Comparison of ENCODE assay signal across 1 cellular context in the genomic region with DNA sequence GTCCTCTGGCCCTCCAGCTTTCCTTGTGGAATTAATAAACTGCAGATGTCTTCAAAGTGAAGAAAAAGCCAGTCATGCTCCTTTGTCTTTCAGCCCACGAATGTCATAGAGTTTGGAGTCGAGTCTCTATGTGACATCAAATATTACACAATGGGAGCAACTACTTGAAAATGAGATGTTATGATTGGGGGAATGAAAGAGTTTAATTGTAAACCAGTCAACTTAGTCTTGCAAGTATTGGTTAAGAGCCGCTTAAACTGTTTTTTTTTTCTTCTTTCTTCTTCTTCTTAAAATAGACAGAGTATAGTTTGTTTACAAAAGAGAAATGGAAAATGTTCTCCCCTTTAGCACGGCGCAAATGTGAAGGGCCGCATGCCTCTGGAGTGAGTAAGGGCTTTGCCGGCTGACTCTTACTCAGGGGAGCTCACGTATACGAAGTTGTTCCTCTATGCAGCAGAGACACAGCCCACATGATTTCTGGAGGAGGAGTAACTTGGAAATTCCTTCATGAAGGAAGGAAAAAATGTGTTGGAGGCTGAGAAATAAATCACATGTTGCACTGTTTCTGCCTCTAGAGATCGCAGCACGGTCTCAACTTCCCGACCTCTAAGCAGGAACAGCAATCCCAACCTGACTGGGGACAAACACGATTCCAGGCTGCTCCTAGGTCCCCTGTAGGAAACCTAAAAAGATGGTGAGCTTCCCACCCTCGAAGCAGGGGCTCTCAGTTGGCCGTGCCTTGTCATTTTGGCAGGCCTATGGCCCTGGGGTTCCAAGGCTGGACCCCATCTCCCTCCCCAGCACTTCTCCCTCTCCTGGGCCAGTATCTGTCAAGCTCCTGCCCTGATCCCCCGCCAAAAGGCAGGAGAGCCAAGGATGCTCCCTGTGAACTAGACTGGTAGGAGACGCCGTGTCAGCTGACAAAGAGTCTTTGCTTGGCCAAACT.
A peak's percentile ranks its signal among the peaks of the same experiment; 100 is the strongest.
TF ChIP-seq lines count a peak whose summit lies in the region.

No MANE protein-coding gene starts in this region.

TF ChIP-seq in HepG2, 621 proteins besides CTCF, POLR2A, EP300 and RAD21 (continues in another document):
- TF ChIP-seq ZNF331 (CRISPR knock-in tag; IDR thresholded peaks at IDR 0.05), result 0 out of 2 replicates have a peak, but pooled peaks have one; percentile 43
- no peak for TF ChIP-seq ARNT (IDR thresholded peaks at IDR 0.05)
- TF ChIP-seq BHLHE40 (IDR thresholded peaks at IDR 0.05; ENCODE audit: low read length), result peak; percentile 71
- TF ChIP-seq ERF (CRISPR knock-in tag; IDR thresholded peaks at IDR 0.05), result 0 out of 2 replicates have a peak, but pooled peaks have one; percentile 28
- TF ChIP-seq, protein P1, sequence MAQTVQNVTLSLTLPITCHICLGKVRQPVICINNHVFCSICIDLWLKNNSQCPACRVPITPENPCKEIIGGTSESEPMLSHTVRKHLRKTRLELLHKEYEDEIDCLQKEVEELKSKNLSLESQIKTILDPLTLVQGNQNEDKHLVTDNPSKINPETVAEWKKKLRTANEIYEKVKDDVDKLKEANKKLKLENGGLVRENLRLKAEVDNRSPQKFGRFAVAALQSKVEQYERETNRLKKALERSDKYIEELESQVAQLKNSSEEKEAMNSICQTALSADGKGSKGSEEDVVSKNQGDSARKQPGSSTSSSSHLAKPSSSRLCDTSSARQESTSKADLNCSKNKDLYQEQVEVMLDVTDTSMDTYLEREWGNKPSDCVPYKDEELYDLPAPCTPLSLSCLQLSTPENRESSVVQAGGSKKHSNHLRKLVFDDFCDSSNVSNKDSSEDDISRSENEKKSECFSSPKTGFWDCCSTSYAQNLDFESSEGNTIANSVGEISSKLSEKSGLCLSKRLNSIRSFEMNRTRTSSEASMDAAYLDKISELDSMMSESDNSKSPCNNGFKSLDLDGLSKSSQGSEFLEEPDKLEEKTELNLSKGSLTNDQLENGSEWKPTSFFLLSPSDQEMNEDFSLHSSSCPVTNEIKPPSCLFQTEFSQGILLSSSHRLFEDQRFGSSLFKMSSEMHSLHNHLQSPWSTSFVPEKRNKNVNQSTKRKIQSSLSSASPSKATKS (CRISPR knock-in tag; IDR thresholded peaks at IDR 0.05), result no peak
- 0 out of 2 replicates have a peak, but pooled peaks have one; percentile 14 for TF ChIP-seq ZNF501 (CRISPR knock-in tag; IDR thresholded peaks at IDR 0.05)
- TF ChIP-seq FOXJ3 (CRISPR knock-in tag; IDR thresholded peaks at IDR 0.05; ENCODE audit: borderline replicate concordance), result no peak
- TF ChIP-seq, protein P2, sequence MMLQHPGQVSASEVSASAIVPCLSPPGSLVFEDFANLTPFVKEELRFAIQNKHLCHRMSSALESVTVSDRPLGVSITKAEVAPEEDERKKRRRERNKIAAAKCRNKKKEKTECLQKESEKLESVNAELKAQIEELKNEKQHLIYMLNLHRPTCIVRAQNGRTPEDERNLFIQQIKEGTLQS (CRISPR knock-in tag; IDR thresholded peaks at IDR 0.05), result 0 out of 2 replicates have a peak, but pooled peaks have one; percentile 27
- TF ChIP-seq FOSL2 (CRISPR knock-in tag; IDR thresholded peaks at IDR 0.05), result peak; percentile 93
- TF ChIP-seq ZBTB21 (CRISPR knock-in tag; IDR thresholded peaks at IDR 0.05), result peak; percentile 72; the same call in 1 of the 2 replicates
- TF ChIP-seq, protein P3, sequence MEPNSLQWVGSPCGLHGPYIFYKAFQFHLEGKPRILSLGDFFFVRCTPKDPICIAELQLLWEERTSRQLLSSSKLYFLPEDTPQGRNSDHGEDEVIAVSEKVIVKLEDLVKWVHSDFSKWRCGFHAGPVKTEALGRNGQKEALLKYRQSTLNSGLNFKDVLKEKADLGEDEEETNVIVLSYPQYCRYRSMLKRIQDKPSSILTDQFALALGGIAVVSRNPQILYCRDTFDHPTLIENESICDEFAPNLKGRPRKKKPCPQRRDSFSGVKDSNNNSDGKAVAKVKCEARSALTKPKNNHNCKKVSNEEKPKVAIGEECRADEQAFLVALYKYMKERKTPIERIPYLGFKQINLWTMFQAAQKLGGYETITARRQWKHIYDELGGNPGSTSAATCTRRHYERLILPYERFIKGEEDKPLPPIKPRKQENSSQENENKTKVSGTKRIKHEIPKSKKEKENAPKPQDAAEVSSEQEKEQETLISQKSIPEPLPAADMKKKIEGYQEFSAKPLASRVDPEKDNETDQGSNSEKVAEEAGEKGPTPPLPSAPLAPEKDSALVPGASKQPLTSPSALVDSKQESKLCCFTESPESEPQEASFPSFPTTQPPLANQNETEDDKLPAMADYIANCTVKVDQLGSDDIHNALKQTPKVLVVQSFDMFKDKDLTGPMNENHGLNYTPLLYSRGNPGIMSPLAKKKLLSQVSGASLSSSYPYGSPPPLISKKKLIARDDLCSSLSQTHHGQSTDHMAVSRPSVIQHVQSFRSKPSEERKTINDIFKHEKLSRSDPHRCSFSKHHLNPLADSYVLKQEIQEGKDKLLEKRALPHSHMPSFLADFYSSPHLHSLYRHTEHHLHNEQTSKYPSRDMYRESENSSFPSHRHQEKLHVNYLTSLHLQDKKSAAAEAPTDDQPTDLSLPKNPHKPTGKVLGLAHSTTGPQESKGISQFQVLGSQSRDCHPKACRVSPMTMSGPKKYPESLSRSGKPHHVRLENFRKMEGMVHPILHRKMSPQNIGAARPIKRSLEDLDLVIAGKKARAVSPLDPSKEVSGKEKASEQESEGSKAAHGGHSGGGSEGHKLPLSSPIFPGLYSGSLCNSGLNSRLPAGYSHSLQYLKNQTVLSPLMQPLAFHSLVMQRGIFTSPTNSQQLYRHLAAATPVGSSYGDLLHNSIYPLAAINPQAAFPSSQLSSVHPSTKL (CRISPR knock-in tag; IDR thresholded peaks at IDR 0.05), result peak; percentile 39; the same call in 1 of the 2 replicates
- 0 out of 2 replicates have a peak, but pooled peaks have one; percentile 48 for TF ChIP-seq CREM (IDR thresholded peaks at IDR 0.05)
- no peak for TF ChIP-seq CREM (CRISPR knock-in tag; IDR thresholded peaks at IDR 0.05)
- no peak for TF ChIP-seq SRSF9 (IDR thresholded peaks at IDR 0.05; ENCODE audit: borderline replicate concordance, insufficient read depth, low read depth, low read length, poor library complexity, severe bottlenecking)
- TF ChIP-seq ATM (IDR thresholded peaks at IDR 0.05; ENCODE audit: borderline replicate concordance), result peak; percentile 49; the same call in 1 of the 2 replicates
- TF ChIP-seq KDM5A (IDR thresholded peaks at IDR 0.05; ENCODE audit: borderline replicate concordance, low read length), result no peak
- TF ChIP-seq, protein P4, sequence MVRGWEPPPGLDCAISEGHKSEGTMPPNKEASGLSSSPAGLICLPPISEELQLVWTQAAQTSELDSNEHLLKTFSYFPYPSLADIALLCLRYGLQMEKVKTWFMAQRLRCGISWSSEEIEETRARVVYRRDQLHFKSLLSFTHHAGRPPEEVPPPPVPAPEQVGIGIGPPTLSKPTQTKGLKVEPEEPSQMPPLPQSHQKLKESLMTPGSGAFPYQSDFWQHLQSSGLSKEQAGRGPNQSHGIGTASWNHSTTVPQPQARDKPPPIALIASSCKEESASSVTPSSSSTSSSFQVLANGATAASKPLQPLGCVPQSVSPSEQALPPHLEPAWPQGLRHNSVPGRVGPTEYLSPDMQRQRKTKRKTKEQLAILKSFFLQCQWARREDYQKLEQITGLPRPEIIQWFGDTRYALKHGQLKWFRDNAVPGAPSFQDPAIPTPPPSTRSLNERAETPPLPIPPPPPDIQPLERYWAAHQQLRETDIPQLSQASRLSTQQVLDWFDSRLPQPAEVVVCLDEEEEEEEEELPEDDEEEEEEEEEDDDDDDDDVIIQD (CRISPR knock-in tag; IDR thresholded peaks at IDR 0.05; ENCODE audit: low read depth), result peak; percentile 15; the same call in 1 of the 2 replicates
- TF ChIP-seq CEBPB (IDR thresholded peaks at IDR 0.05; ENCODE audit: borderline replicate concordance, low read depth, low read length), result peak; percentile 79
- peak; percentile 46; the same call in 1 of the 2 replicates for TF ChIP-seq POLR2G (IDR thresholded peaks at IDR 0.05; ENCODE audit: low read depth, low read length)
- no peak for TF ChIP-seq YEATS4 (CRISPR knock-in tag; IDR thresholded peaks at IDR 0.05; ENCODE audit: borderline replicate concordance)
- TF ChIP-seq TEAD3 (CRISPR knock-in tag; optimal IDR thresholded peaks at IDR 0.05; ENCODE audit: borderline replicate concordance), result peak; percentile 77
- TF ChIP-seq GABPB1 (CRISPR knock-in tag; IDR thresholded peaks at IDR 0.05), result no peak
- 0 out of 2 replicates have a peak, but pooled peaks have one; percentile 41 for TF ChIP-seq ATF7 (IDR thresholded peaks at IDR 0.05)
- no peak for TF ChIP-seq ATF7 (CRISPR knock-in tag; IDR thresholded peaks at IDR 0.05)
- TF ChIP-seq, protein P5, sequence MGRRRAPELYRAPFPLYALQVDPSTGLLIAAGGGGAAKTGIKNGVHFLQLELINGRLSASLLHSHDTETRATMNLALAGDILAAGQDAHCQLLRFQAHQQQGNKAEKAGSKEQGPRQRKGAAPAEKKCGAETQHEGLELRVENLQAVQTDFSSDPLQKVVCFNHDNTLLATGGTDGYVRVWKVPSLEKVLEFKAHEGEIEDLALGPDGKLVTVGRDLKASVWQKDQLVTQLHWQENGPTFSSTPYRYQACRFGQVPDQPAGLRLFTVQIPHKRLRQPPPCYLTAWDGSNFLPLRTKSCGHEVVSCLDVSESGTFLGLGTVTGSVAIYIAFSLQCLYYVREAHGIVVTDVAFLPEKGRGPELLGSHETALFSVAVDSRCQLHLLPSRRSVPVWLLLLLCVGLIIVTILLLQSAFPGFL (CRISPR knock-in tag; IDR thresholded peaks at IDR 0.05), result no peak
- TF ChIP-seq CREB1 (IDR thresholded peaks at IDR 0.05), result no peak
- peak; percentile 52; the same call in 1 of the 2 replicates for TF ChIP-seq CREB1 (CRISPR knock-in tag; IDR thresholded peaks at IDR 0.05)
- no peak for TF ChIP-seq SSRP1 (CRISPR knock-in tag; IDR thresholded peaks at IDR 0.05)
- peak; percentile 66 for TF ChIP-seq ATF1 (CRISPR knock-in tag; IDR thresholded peaks at IDR 0.05)
- TF ChIP-seq FOXA3 (CRISPR knock-in tag; IDR thresholded peaks at IDR 0.05), result 0 out of 2 replicates have a peak, but pooled peaks have one; percentile 20
- TF ChIP-seq, protein P6, sequence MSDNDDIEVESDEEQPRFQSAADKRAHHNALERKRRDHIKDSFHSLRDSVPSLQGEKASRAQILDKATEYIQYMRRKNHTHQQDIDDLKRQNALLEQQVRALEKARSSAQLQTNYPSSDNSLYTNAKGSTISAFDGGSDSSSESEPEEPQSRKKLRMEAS (IDR thresholded peaks at IDR 0.05), result peak; percentile 20; the same call in 1 of the 2 replicates
- TF ChIP-seq, protein P7, sequence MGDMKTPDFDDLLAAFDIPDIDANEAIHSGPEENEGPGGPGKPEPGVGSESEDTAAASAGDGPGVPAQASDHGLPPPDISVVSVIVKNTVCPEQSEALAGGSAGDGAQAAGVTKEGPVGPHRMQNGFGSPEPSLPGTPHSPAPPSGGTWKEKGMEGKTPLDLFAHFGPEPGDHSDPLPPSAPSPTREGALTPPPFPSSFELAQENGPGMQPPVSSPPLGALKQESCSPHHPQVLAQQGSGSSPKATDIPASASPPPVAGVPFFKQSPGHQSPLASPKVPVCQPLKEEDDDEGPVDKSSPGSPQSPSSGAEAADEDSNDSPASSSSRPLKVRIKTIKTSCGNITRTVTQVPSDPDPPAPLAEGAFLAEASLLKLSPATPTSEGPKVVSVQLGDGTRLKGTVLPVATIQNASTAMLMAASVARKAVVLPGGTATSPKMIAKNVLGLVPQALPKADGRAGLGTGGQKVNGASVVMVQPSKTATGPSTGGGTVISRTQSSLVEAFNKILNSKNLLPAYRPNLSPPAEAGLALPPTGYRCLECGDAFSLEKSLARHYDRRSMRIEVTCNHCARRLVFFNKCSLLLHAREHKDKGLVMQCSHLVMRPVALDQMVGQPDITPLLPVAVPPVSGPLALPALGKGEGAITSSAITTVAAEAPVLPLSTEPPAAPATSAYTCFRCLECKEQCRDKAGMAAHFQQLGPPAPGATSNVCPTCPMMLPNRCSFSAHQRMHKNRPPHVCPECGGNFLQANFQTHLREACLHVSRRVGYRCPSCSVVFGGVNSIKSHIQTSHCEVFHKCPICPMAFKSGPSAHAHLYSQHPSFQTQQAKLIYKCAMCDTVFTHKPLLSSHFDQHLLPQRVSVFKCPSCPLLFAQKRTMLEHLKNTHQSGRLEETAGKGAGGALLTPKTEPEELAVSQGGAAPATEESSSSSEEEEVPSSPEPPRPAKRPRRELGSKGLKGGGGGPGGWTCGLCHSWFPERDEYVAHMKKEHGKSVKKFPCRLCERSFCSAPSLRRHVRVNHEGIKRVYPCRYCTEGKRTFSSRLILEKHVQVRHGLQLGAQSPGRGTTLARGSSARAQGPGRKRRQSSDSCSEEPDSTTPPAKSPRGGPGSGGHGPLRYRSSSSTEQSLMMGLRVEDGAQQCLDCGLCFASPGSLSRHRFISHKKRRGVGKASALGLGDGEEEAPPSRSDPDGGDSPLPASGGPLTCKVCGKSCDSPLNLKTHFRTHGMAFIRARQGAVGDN (CRISPR knock-in tag; IDR thresholded peaks at IDR 0.05), result peak; percentile 28; the same call in 1 of the 2 replicates
- TF ChIP-seq, protein P8, sequence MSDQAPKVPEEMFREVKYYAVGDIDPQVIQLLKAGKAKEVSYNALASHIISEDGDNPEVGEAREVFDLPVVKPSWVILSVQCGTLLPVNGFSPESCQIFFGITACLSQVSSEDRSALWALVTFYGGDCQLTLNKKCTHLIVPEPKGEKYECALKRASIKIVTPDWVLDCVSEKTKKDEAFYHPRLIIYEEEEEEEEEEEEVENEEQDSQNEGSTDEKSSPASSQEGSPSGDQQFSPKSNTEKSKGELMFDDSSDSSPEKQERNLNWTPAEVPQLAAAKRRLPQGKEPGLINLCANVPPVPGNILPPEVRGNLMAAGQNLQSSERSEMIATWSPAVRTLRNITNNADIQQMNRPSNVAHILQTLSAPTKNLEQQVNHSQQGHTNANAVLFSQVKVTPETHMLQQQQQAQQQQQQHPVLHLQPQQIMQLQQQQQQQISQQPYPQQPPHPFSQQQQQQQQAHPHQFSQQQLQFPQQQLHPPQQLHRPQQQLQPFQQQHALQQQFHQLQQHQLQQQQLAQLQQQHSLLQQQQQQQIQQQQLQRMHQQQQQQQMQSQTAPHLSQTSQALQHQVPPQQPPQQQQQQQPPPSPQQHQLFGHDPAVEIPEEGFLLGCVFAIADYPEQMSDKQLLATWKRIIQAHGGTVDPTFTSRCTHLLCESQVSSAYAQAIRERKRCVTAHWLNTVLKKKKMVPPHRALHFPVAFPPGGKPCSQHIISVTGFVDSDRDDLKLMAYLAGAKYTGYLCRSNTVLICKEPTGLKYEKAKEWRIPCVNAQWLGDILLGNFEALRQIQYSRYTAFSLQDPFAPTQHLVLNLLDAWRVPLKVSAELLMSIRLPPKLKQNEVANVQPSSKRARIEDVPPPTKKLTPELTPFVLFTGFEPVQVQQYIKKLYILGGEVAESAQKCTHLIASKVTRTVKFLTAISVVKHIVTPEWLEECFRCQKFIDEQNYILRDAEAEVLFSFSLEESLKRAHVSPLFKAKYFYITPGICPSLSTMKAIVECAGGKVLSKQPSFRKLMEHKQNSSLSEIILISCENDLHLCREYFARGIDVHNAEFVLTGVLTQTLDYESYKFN (CRISPR knock-in tag; conservative IDR thresholded peaks at IDR 0.05), result 0 out of 2 replicates have a peak, but pooled peaks have one; percentile 32
- no peak for TF ChIP-seq EHMT2 (IDR thresholded peaks at IDR 0.05; ENCODE audit: borderline replicate concordance, low read depth, low read length)
- TF ChIP-seq, protein P9, sequence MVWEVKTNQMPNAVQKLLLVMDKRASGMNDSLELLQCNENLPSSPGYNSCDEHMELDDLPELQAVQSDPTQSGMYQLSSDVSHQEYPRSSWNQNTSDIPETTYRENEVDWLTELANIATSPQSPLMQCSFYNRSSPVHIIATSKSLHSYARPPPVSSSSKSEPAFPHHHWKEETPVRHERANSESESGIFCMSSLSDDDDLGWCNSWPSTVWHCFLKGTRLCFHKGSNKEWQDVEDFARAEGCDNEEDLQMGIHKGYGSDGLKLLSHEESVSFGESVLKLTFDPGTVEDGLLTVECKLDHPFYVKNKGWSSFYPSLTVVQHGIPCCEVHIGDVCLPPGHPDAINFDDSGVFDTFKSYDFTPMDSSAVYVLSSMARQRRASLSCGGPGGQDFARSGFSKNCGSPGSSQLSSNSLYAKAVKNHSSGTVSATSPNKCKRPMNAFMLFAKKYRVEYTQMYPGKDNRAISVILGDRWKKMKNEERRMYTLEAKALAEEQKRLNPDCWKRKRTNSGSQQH (CRISPR knock-in tag; IDR thresholded peaks at IDR 0.05; ENCODE audit: low read depth), result peak; percentile 28; the same call in 1 of the 2 replicates
